In genomic region chr16:68298907-68299515, GRCh38 we compare ENCODE assay signal across 12 cellular contexts. TPM values are rescaled to one million over a fixed set of nuclear protein-coding genes. Genes with fewer than 3 reads are reported as not detected.
DNase-seq lines count a peak whose midpoint lies in the region; ATAC-seq, FAIRE-seq and TF ChIP-seq lines count a peak whose summit lies in the region.
"Had no signal": no experiment of that assay in that cellular context is flagged by ENCODE, and none has a peak within 500 bp of the region (broad histone marks: within the 10 kb centered on the region; RNA-seq: fewer than 3 reads in every experiment).

No MANE protein-coding gene starts in this region.

- no peaks in the 10 kb centered on the region for H3K27me3 Mint-ChIP-seq in activated naive CD4-positive, alpha-beta T cell treated with anti-CD3 and anti-CD28 coated beads, Interleukin-2, amount 50 U/mL, for 24 hours
- H3K27me3 Mint-ChIP-seq: central memory CD8-positive, alpha-beta T cell had no signal

- ATAC-seq in left colon: peak; percentile 22
- ATAC-seq in HG03135 (IDR thresholded peaks at IDR 0.05; ENCODE audit: unreplicated experiment): no peak

- no peak overlapping the region for H3K4me3 ChIP-seq in bronchial epithelial cell (ENCODE audit: low read depth, low read length)
- no peak overlapping the region for H3K4me3 ChIP-seq in vagina
- H3K4me3 ChIP-seq: HAP-1 had no signal

- H3K36me3 ChIP-seq in bronchial epithelial cell (ENCODE audit: control insufficient read depth, insufficient read depth, low read length) (peaks cover 31% of the 10 kb centered on the region), vagina (peaks cover 0 to 72% of the 10 kb centered on the region in 2 donors)

- peak overlapping the region; percentile 12 for H3K27ac ChIP-seq in vagina
- H3K27ac ChIP-seq: C4-2B had no signal

- H3K4me1 Mint-ChIP-seq in activated naive CD4-positive, alpha-beta T cell treated with anti-CD3 and anti-CD28 coated beads, Interleukin-2, amount 50 U/mL, for 24 hours: peaks cover 41% of the 10 kb centered on the region

- H3K27me3 ChIP-seq in bronchial epithelial cell (ENCODE audit: control insufficient read depth, insufficient read depth, low read length) (no peaks in the 10 kb centered on the region), vagina (no peaks in the 10 kb centered on the region)

- intact Hi-C loops in left colon (cut with DNase I, micrococcal nuclease): no loop called here
- intact Hi-C loops in vagina (cut with DNase I): no loop called here

- TF ChIP-seq POLR2A in vagina (IDR thresholded peaks at IDR 0.05) (no peak), erythroblast (IDR thresholded peaks at IDR 0.05; ENCODE audit: low read length) (no peak)

- TF ChIP-seq CTCF in bronchial epithelial cell (IDR thresholded peaks at IDR 0.05; ENCODE audit: insufficient read depth, low read length, severe bottlenecking): no peak
- no peak for TF ChIP-seq CTCF in vagina (IDR thresholded peaks at IDR 0.05)

- H3K9me3 ChIP-seq in vagina: no peaks in the 10 kb centered on the region
- H3K9me3 ChIP-seq: HAP-1 had no signal

- peaks cover 16% of the 10 kb centered on the region for H3K4me1 ChIP-seq in vagina
- H3K4me1 ChIP-seq: HAP-1 had no signal

- peaks cover 23% of the 10 kb centered on the region for H3K36me3 Mint-ChIP-seq in activated naive CD4-positive, alpha-beta T cell treated with anti-CD3 and anti-CD28 coated beads, Interleukin-2, amount 50 U/mL, for 24 hours

- no peak overlapping the region for H3K4me3 Mint-ChIP-seq in activated naive CD4-positive, alpha-beta T cell treated with anti-CD3 and anti-CD28 coated beads, Interleukin-2, amount 50 U/mL, for 24 hours
- H3K4me3 Mint-ChIP-seq: central memory CD8-positive, alpha-beta T cell had no signal

- FAIRE-seq in bronchial epithelial cell (lab: Jason Lieb, UNC): peak; percentile 89

- peak overlapping the region; percentile 23 for H3K27ac Mint-ChIP-seq in activated naive CD4-positive, alpha-beta T cell treated with anti-CD3 and anti-CD28 coated beads, Interleukin-2, amount 50 U/mL, for 24 hours

- H3K9me3 Mint-ChIP-seq in activated naive CD4-positive, alpha-beta T cell treated with anti-CD3 and anti-CD28 coated beads, Interleukin-2, amount 50 U/mL, for 24 hours: no peaks in the 10 kb centered on the region
- H3K9me3 Mint-ChIP-seq: central memory CD8-positive, alpha-beta T cell had no signal

- no peak for DNase-seq in activated naive CD4-positive, alpha-beta T cell (lab: John Stamatoyannopoulos, UW)
- DNase-seq in bronchial epithelial cell (ENCODE audit: low read depth) (peak; percentile 91), left colon (peak in 1 of 2 donors; percentile 36), vagina (ENCODE audit: extremely low spot score in 2 of 2) (no peak), erythroblast (lab: John Stamatoyannopoulos, UW) (no peak), NCI-H1092 treated with DMSO at 0.1 percent for 48 hours (lab: John Stamatoyannopoulos, UW) (no peak)
- DNase-seq: retina had no signal

RNA-seq across cellular contexts. Expression of gene SLC7A6OS, which starts 11.7 kb away (rescaled TPM):
- 17.4 and 19.3 TPM in 2 replicates for total RNA-seq in bronchial epithelial cell
- total RNA-seq in left colon: 10 to 100 TPM; 13.9 to 15.4 TPM
- total RNA-seq in vagina: 15.5 TPM

RNA-seq across cellular contexts. Expression of gene PRMT7, which starts 11.8 kb away (rescaled TPM):
- total RNA-seq in bronchial epithelial cell: 23.9 and 36.9 TPM in 2 replicates
- total RNA-seq in left colon: 10 to 100 TPM; 26.3 to 27.7 TPM
- total RNA-seq in vagina: 47.9 TPM

RNA-seq across cellular contexts. Expression of gene SLC7A6, which starts 34.7 kb away (rescaled TPM):
- total RNA-seq in bronchial epithelial cell: 9.1 and 19.7 TPM in 2 replicates
- total RNA-seq in left colon: 10 to 100 TPM; 23.9 to 45.9 TPM
- 35.1 TPM for total RNA-seq in vagina

RNA-seq across cellular contexts. Expression of gene PLA2G15, which starts 53.8 kb away (rescaled TPM):
- total RNA-seq in bronchial epithelial cell (8.2 and 9.2 TPM in 2 replicates), left colon (10 to 100 TPM; 15.1 to 15.5 TPM), vagina (18.2 TPM)
